Comparison of ENCODE assay signal across 8 cellular contexts in the genomic region with DNA sequence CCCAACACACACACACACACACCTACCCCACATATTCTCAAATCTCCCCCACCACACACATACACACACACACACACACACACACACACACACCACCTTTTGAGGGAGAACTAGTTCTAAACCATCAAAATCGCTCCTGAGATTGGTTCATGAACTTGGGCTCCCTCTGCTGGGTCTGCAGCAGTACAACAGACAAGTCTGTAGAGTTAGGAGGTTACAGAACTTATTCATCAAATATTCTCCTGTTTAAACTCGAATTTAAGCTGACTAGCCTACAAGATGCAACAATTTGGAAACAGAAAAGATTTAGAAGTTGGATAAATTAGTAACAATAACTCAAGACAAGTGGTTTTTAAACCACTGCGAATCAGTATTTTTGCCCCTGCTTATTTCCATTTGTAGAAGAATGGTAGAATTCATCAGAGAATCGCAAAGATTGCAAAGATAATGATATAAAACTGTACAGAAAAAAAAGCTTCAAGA.
DNase-seq lines count a peak whose midpoint lies in the region; ATAC-seq and TF ChIP-seq lines count a peak whose summit lies in the region.

No MANE protein-coding gene starts in this region.

- in situ Hi-C loops in GM13976 (cut with MboI; ENCODE audit: low sequenced_read_pairs, unreplicated experiment) = no loop called here

- TF ChIP-seq CTCF in GM13976 (IDR thresholded peaks at IDR 0.05; ENCODE audit: borderline replicate concordance, control extremely low read depth, extremely low read depth, insufficient read depth, missing control alignments) (peak; percentile 79), fibroblast of mammary gland (conservative IDR thresholded peaks at IDR 0.05; ENCODE audit: control insufficient read depth, insufficient read depth, low read depth, low read length) (peak; percentile 84)

- DNase-seq in AML-193 (lab: John Stamatoyannopoulos, UW) (peak; percentile 52 to 63), GM13976 (ENCODE audit: low spot score) (peak; percentile 6), NCI-H345 (lab: John Stamatoyannopoulos, UW) (peak; percentile 12), fibroblast of mammary gland (ENCODE audit: low read depth) (peak; percentile 58), pons (ENCODE audit: low spot score) (peak; percentile 34), ureter (ENCODE audit: low spot score) (no peak)
- peak; percentile 21 to 30 for DNase-seq in activated CD4-positive, alpha-beta T cell treated with anti-CD3 and anti-CD28 coated beads, Interleukin-2, amount 50 U/mL, for 48 hours

- no peak overlapping the region for H3K4me3 ChIP-seq in fibroblast of mammary gland (ENCODE audit: control insufficient read depth, low read depth, low read length)

- ATAC-seq in HG02884 (IDR thresholded peaks at IDR 0.05; ENCODE audit: unreplicated experiment) = peak; percentile 89
